In the genomic region with DNA sequence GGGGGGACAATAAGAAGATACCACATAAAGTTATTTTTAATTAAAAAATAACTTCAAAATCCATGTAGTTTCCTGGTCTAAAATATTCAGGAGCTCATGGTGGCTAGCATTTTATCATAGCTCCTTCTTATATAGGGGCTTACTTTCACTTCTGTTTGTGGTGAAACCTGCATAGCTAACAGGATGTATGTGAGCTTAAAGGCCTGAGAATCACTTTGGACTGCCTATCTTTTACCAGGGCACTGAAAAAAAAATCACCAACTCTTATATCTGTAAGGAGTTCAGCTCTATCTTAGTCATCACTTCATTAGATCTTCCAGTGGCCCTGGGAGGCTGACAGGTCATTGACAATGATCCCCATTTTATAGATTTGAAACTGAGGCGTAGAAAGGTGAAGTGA, we compare ENCODE assay signal across 17 cellular contexts. TPM values are rescaled to one million over a fixed set of nuclear protein-coding genes. Genes with fewer than 3 reads are reported as not detected.
DNase-seq lines count a peak whose midpoint lies in the region; ATAC-seq and TF ChIP-seq lines count a peak whose summit lies in the region.
"Had no signal": no experiment of that assay in that cellular context is flagged by ENCODE, and none has a peak within 500 bp of the region (broad histone marks: within the 10 kb centered on the region; RNA-seq: fewer than 3 reads in every experiment).

No MANE protein-coding gene starts in this region.

- DNase-seq in NOMO-1 (lab: John Stamatoyannopoulos, UW; ENCODE audit: unreplicated experiment in 2 of 2), result peak; percentile 10 to 70
- no peak for DNase-seq in NOMO-1 treated with dmso at 0.1 percent for 144 hours (lab: John Stamatoyannopoulos, UW; ENCODE audit: unreplicated experiment)
- DNase-seq in NOMO-1 treated with DMSO at 0.1 percent for 48 hours (lab: John Stamatoyannopoulos, UW; ENCODE audit: unreplicated experiment), result peak; percentile 73
- DNase-seq in naive B cell, result no peak
- no peak for DNase-seq in left lung
- DNase-seq: activated CD4-positive, alpha-beta T cell treated with anti-CD3 and anti-CD28 coated beads for 36 hours; Kasumi-1; midbrain; NCI-H187; NCI-H526 treated with DMSO at 0.1 percent for 48 hours had no signal

- H3K27me3 ChIP-seq in left lung, result no peaks in the 10 kb centered on the region
- H3K27me3 ChIP-seq: cardiac muscle cell, hepatocyte had no signal

- H3K4me3 Mint-ChIP-seq in naive B cell, result peak overlapping the region in 1 of 8 donors; percentile 28
- H3K4me3 Mint-ChIP-seq: activated CD4-positive, alpha-beta T cell treated with anti-CD3 and anti-CD28 coated beads for 36 hours; activated naive CD8-positive, alpha-beta T cell; CD4-positive, CD25-positive, alpha-beta regulatory T cell had no signal

- TF ChIP-seq CTCF in left lung (IDR thresholded peaks at IDR 0.05), result no peak

- no peaks in the 10 kb centered on the region for H3K4me1 ChIP-seq in left lung

- H3K36me3 Mint-ChIP-seq in naive B cell, result no peaks in the 10 kb centered on the region
- H3K36me3 Mint-ChIP-seq: CD4-positive, CD25-positive, alpha-beta regulatory T cell had no signal

- intact Hi-C loops in left lung (cut with DNase I), result no loop called here

- no peaks in the 10 kb centered on the region for H3K9me3 Mint-ChIP-seq in naive B cell
- H3K9me3 Mint-ChIP-seq: CD4-positive, CD25-positive, alpha-beta regulatory T cell had no signal

- no peaks in the 10 kb centered on the region for H3K9me3 ChIP-seq in left lung

- H3K4me3 ChIP-seq in left lung, result no peak overlapping the region
- H3K4me3 ChIP-seq: cardiac muscle cell, hepatocyte had no signal

- no peaks in the 10 kb centered on the region for H3K27me3 Mint-ChIP-seq in naive B cell
- H3K27me3 Mint-ChIP-seq: activated CD4-positive, alpha-beta T cell treated with anti-CD3 and anti-CD28 coated beads for 36 hours; activated naive CD8-positive, alpha-beta T cell had no signal

- H3K27ac ChIP-seq in left lung, result no peak overlapping the region
- H3K27ac ChIP-seq: cardiac muscle cell, hepatocyte had no signal

- H3K4me1 Mint-ChIP-seq in naive B cell, result peaks cover 7 to 19% (median 14%) of the 10 kb centered on the region in 3 donors

- peak overlapping the region in 5 of 6 donors; percentile 56 to 96 (median 78) for H3K27ac Mint-ChIP-seq in naive B cell
- H3K27ac Mint-ChIP-seq: activated CD4-positive, alpha-beta T cell treated with anti-CD3 and anti-CD28 coated beads for 36 hours; activated naive CD8-positive, alpha-beta T cell had no signal

- H3K36me3 ChIP-seq in left lung, result no peaks in the 10 kb centered on the region
- H3K36me3 ChIP-seq: cardiac muscle cell had no signal

- ATAC-seq in GM21786 (IDR thresholded peaks at IDR 0.05; ENCODE audit: unreplicated experiment) (peak; percentile 80), naive B cell (ENCODE audit: low read depth in 2 of 2) (peak; percentile 86 to 90), GM21390 (IDR thresholded peaks at IDR 0.05; ENCODE audit: unreplicated experiment) (no peak), HG02981 (IDR thresholded peaks at IDR 0.05; ENCODE audit: unreplicated experiment) (no peak), left lung (no peak)
- ATAC-seq: activated CD4-positive, alpha-beta T cell treated with anti-CD3 and anti-CD28 coated beads for 36 hours had no signal

RNA-seq across cellular contexts. Expression of gene UROD, which starts 21.3 kb away (rescaled TPM):
- polyA plus RNA-seq in naive B cell (ENCODE audit: low read depth in 6 of 6), result 10 to 100 TPM; 59.9 to 95.9 (median 77.4) TPM
- total RNA-seq in left lung, result 10 to 100 TPM; 65.2 to 74.9 TPM

RNA-seq across cellular contexts. Expression of gene HECTD3, which starts 22.2 kb away (rescaled TPM):
- polyA plus RNA-seq in naive B cell (ENCODE audit: low read depth in 6 of 6), result 10 to 100 TPM in 5 of 6 donors, 1 to 10 TPM in 1; 9.1 to 31.6 (median 16.1) TPM
- 10 to 100 TPM; 40.9 to 44.6 TPM for total RNA-seq in left lung

RNA-seq across cellular contexts. Expression of gene EIF2B3, which starts 47.0 kb away (rescaled TPM):
- 10 to 100 TPM; 15.1 to 23.5 (median 18.1) TPM for polyA plus RNA-seq in naive B cell (ENCODE audit: low read depth in 6 of 6)
- 10 to 100 TPM; 21.3 to 32.5 TPM for total RNA-seq in left lung

Comparison
In these comparisons a context has a peak if more than half of its experiments do, and no peak if none do; other contexts are left out.
1. DNase-seq: peak in NOMO-1 (2 of 2) and NOMO-1 treated with DMSO at 0.1 percent for 48 hours (single experiment); none in NOMO-1 treated with dmso at 0.1 percent for 144 hours (single experiment), naive B cell (single experiment) and left lung (0 of 2).
2. ATAC-seq: peak in GM21786 (single experiment) and naive B cell (2 of 2); none in GM21390 (single experiment), HG02981 (single experiment) and left lung (single experiment).